1 cellular context compared by ENCODE assay signal in the genomic region with DNA sequence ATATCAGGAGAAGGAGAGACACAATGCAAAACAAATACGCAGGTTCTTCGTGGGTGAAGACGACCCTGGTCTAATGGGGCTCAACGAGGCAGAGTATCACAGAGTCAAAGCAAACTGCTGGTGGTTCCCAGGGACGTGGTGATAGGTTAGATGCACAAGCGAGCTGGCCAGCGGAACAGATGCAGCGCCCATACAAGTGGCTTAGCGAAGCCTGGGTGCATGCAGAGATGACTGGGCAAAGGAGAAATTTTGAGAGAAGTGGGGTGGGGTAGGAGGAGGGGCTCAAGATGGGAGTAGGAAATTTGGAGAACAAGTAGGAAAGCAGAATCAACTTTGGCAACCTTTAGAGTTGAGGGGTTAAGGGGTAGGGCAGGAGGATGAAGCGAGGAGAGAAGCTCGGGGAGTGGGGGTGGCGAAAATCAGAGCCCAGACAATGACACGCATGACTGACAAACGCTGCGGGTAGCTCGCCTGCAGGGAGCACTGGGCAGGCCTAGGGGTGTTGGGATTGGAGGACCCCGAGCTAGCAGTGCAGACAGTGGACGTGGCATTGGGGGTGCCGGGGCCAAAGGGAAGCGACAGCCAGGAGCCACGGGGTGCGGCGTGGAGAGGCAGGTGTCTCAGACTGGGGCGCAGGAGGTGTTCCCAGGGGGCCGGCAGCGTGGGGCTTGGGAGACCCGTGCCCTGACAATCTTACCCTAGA.
TF ChIP-seq lines count a peak whose summit lies in the region.

No MANE protein-coding gene starts in this region.

TF ChIP-seq in HepG2, 621 proteins besides CTCF, POLR2A, EP300 and RAD21 (continued from another document and continues in another):
- TF ChIP-seq ZNF891 (CRISPR knock-in tag; IDR thresholded peaks at IDR 0.05) (peak; percentile 53; the same call in 1 of the 2 replicates), SP140L (CRISPR knock-in tag; IDR thresholded peaks at IDR 0.05; ENCODE audit: borderline replicate concordance) (no peak), CAMTA2 (CRISPR knock-in tag; IDR thresholded peaks at IDR 0.05; ENCODE audit: borderline replicate concordance) (no peak), ZNF335 (CRISPR knock-in tag; IDR thresholded peaks at IDR 0.05) (no peak), ZNF329 (CRISPR knock-in tag; IDR thresholded peaks at IDR 0.05; ENCODE audit: low read depth) (no peak), CHD4 (IDR thresholded peaks at IDR 0.05; ENCODE audit: borderline replicate concordance, low read length) (no peak), ZNF720 (CRISPR knock-in tag; IDR thresholded peaks at IDR 0.05) (no peak), NAIF1 (CRISPR knock-in tag; IDR thresholded peaks at IDR 0.05; ENCODE audit: borderline replicate concordance) (no peak), RFX5 (IDR thresholded peaks at IDR 0.05; ENCODE audit: low read depth, low read length) (0 out of 2 replicates have a peak, but pooled peaks have one; percentile 10), HOXA3 (CRISPR knock-in tag; IDR thresholded peaks at IDR 0.05) (no peak), TSC22D2 (CRISPR knock-in tag; IDR thresholded peaks at IDR 0.05; ENCODE audit: borderline replicate concordance) (no peak), ZNF160 (CRISPR knock-in tag; IDR thresholded peaks at IDR 0.05) (peak; percentile 30; the same call in 1 of the 2 replicates), NR3C1 (CRISPR knock-in tag; IDR thresholded peaks at IDR 0.05) (no peak), DNMT3B (CRISPR knock-in tag; conservative IDR thresholded peaks at IDR 0.05) (no peak; the same call in 1 of the 2 replicates), JUN (CRISPR knock-in tag; IDR thresholded peaks at IDR 0.05) (no peak; the same call in none of the 2 replicates), AKAP8 (CRISPR knock-in tag; IDR thresholded peaks at IDR 0.05) (no peak), SMC3 (IDR thresholded peaks at IDR 0.05; ENCODE audit: low read length) (no peak), TGIF2 (CRISPR knock-in tag; IDR thresholded peaks at IDR 0.05) (0 out of 2 replicates have a peak, but pooled peaks have one; percentile 46), KAT7 (CRISPR knock-in tag; IDR thresholded peaks at IDR 0.05; ENCODE audit: borderline replicate concordance) (no peak; the same call in 1 of the 2 replicates), TMF1 (CRISPR knock-in tag; IDR thresholded peaks at IDR 0.05; ENCODE audit: low read depth) (peak; percentile 20; the same call in 1 of the 2 replicates), ZFP37 (CRISPR knock-in tag; IDR thresholded peaks at IDR 0.05; ENCODE audit: borderline replicate concordance) (no peak), ZNF333 (CRISPR knock-in tag; IDR thresholded peaks at IDR 0.05; ENCODE audit: borderline replicate concordance) (no peak), RAD51 (IDR thresholded peaks at IDR 0.05; ENCODE audit: borderline replicate concordance) (no peak), HNRNPK (IDR thresholded peaks at IDR 0.05; ENCODE audit: low read depth, low read length, poor library complexity, severe bottlenecking) (no peak), POLR2AphosphoS5 (IDR thresholded peaks at IDR 0.05; ENCODE audit: low read depth, low read length) (no peak), CBX2 (IDR thresholded peaks at IDR 0.05; ENCODE audit: low read depth, low read length) (no peak), CBX2 (CRISPR knock-in tag; IDR thresholded peaks at IDR 0.05; ENCODE audit: low read depth) (no peak), HES4 (CRISPR knock-in tag; IDR thresholded peaks at IDR 0.05; ENCODE audit: borderline replicate concordance) (no peak), SMYD3 (CRISPR knock-in tag; IDR thresholded peaks at IDR 0.05) (no peak), RFX3 (CRISPR knock-in tag; IDR thresholded peaks at IDR 0.05) (no peak), FOXO1 (CRISPR knock-in tag; IDR thresholded peaks at IDR 0.05) (0 out of 2 replicates have a peak, but pooled peaks have one; percentile 6), BRD4 (CRISPR knock-in tag; IDR thresholded peaks at IDR 0.05) (no peak; the same call in 1 of the 2 replicates), ISX (CRISPR knock-in tag; conservative IDR thresholded peaks at IDR 0.05) (no peak), TAF15 (IDR thresholded peaks at IDR 0.05; ENCODE audit: low read depth, low read length, poor library complexity, severe bottlenecking) (no peak)
- TF ChIP-seq, protein P1, sequence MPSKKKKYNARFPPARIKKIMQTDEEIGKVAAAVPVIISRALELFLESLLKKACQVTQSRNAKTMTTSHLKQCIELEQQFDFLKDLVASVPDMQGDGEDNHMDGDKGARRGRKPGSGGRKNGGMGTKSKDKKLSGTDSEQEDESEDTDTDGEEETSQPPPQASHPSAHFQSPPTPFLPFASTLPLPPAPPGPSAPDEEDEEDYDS (CRISPR knock-in tag; IDR thresholded peaks at IDR 0.05) = 0 out of 2 replicates have a peak, but pooled peaks have one; percentile 15
- TF ChIP-seq, protein P2, sequence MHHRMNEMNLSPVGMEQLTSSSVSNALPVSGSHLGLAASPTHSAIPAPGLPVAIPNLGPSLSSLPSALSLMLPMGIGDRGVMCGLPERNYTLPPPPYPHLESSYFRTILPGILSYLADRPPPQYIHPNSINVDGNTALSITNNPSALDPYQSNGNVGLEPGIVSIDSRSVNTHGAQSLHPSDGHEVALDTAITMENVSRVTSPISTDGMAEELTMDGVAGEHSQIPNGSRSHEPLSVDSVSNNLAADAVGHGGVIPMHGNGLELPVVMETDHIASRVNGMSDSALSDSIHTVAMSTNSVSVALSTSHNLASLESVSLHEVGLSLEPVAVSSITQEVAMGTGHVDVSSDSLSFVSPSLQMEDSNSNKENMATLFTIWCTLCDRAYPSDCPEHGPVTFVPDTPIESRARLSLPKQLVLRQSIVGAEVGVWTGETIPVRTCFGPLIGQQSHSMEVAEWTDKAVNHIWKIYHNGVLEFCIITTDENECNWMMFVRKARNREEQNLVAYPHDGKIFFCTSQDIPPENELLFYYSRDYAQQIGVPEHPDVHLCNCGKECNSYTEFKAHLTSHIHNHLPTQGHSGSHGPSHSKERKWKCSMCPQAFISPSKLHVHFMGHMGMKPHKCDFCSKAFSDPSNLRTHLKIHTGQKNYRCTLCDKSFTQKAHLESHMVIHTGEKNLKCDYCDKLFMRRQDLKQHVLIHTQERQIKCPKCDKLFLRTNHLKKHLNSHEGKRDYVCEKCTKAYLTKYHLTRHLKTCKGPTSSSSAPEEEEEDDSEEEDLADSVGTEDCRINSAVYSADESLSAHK (CRISPR knock-in tag; IDR thresholded peaks at IDR 0.05; ENCODE audit: borderline replicate concordance) = no peak
- TF ChIP-seq, protein P3, sequence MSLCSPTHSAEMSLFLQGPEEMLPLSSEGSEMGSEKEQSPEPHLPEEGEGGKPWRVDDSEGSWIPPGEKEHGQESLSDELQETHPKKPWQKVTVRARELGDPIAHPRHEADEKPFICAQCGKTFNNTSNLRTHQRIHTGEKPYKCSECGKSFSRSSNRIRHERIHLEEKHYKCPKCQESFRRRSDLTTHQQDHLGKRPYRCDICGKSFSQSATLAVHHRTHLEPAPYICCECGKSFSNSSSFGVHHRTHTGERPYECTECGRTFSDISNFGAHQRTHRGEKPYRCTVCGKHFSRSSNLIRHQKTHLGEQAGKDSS (CRISPR knock-in tag; IDR thresholded peaks at IDR 0.05; ENCODE audit: borderline replicate concordance, low read depth) = no peak
- TF ChIP-seq, protein P4, sequence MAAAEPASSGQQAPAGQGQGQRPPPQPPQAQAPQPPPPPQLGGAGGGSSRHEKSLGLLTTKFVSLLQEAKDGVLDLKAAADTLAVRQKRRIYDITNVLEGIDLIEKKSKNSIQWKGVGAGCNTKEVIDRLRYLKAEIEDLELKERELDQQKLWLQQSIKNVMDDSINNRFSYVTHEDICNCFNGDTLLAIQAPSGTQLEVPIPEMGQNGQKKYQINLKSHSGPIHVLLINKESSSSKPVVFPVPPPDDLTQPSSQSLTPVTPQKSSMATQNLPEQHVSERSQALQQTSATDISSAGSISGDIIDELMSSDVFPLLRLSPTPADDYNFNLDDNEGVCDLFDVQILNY (CRISPR knock-in tag; conservative IDR thresholded peaks at IDR 0.05) = no peak
- TF ChIP-seq, protein P5, sequence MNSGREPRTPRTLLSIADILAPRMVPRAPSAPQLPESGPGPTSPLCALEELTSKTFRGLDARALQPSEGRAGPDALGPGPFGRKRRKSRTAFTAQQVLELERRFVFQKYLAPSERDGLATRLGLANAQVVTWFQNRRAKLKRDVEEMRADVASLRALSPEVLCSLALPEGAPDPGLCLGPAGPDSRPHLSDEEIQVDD (CRISPR knock-in tag; IDR thresholded peaks at IDR 0.05; ENCODE audit: borderline replicate concordance) = peak; percentile 78
- TF ChIP-seq, protein P6, sequence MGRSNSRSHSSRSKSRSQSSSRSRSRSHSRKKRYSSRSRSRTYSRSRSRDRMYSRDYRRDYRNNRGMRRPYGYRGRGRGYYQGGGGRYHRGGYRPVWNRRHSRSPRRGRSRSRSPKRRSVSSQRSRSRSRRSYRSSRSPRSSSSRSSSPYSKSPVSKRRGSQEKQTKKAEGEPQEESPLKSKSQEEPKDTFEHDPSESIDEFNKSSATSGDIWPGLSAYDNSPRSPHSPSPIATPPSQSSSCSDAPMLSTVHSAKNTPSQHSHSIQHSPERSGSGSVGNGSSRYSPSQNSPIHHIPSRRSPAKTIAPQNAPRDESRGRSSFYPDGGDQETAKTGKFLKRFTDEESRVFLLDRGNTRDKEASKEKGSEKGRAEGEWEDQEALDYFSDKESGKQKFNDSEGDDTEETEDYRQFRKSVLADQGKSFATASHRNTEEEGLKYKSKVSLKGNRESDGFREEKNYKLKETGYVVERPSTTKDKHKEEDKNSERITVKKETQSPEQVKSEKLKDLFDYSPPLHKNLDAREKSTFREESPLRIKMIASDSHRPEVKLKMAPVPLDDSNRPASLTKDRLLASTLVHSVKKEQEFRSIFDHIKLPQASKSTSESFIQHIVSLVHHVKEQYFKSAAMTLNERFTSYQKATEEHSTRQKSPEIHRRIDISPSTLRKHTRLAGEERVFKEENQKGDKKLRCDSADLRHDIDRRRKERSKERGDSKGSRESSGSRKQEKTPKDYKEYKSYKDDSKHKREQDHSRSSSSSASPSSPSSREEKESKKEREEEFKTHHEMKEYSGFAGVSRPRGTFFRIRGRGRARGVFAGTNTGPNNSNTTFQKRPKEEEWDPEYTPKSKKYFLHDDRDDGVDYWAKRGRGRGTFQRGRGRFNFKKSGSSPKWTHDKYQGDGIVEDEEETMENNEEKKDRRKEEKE (IDR thresholded peaks at IDR 0.05) = no peak
- TF ChIP-seq, protein P7, sequence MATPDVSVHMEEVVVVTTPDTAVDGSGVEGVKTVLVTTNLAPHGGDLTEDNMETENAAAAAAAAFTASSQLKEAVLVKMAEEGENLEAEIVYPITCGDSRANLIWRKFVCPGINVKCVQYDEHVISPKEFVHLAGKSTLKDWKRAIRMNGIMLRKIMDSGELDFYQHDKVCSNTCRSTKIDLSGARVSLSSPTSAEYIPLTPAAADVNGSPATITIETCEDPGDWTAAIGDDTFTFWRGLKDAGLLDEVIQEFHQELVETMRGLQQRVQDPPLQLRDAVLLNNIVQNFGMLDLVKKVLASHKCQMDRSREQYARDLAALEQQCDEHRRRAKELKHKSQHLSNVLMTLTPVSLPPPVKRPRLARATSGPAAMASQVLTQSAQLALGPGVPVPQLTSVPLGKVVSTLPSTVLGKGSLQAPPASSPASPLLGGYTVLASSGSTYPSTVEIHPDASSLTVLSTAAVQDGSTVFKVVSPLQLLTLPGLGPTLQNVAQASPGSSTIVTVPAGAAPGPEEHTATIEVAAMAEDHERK (CRISPR knock-in tag; IDR thresholded peaks at IDR 0.05; ENCODE audit: low read depth) = no peak
- TF ChIP-seq, protein P8, sequence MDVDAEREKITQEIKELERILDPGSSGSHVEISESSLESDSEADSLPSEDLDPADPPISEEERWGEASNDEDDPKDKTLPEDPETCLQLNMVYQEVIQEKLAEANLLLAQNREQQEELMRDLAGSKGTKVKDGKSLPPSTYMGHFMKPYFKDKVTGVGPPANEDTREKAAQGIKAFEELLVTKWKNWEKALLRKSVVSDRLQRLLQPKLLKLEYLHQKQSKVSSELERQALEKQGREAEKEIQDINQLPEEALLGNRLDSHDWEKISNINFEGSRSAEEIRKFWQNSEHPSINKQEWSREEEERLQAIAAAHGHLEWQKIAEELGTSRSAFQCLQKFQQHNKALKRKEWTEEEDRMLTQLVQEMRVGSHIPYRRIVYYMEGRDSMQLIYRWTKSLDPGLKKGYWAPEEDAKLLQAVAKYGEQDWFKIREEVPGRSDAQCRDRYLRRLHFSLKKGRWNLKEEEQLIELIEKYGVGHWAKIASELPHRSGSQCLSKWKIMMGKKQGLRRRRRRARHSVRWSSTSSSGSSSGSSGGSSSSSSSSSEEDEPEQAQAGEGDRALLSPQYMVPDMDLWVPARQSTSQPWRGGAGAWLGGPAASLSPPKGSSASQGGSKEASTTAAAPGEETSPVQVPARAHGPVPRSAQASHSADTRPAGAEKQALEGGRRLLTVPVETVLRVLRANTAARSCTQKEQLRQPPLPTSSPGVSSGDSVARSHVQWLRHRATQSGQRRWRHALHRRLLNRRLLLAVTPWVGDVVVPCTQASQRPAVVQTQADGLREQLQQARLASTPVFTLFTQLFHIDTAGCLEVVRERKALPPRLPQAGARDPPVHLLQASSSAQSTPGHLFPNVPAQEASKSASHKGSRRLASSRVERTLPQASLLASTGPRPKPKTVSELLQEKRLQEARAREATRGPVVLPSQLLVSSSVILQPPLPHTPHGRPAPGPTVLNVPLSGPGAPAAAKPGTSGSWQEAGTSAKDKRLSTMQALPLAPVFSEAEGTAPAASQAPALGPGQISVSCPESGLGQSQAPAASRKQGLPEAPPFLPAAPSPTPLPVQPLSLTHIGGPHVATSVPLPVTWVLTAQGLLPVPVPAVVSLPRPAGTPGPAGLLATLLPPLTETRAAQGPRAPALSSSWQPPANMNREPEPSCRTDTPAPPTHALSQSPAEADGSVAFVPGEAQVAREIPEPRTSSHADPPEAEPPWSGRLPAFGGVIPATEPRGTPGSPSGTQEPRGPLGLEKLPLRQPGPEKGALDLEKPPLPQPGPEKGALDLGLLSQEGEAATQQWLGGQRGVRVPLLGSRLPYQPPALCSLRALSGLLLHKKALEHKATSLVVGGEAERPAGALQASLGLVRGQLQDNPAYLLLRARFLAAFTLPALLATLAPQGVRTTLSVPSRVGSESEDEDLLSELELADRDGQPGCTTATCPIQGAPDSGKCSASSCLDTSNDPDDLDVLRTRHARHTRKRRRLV (CRISPR knock-in tag; IDR thresholded peaks at IDR 0.05) = no peak
